8 cellular contexts compared by ENCODE assay signal in the genomic region with DNA sequence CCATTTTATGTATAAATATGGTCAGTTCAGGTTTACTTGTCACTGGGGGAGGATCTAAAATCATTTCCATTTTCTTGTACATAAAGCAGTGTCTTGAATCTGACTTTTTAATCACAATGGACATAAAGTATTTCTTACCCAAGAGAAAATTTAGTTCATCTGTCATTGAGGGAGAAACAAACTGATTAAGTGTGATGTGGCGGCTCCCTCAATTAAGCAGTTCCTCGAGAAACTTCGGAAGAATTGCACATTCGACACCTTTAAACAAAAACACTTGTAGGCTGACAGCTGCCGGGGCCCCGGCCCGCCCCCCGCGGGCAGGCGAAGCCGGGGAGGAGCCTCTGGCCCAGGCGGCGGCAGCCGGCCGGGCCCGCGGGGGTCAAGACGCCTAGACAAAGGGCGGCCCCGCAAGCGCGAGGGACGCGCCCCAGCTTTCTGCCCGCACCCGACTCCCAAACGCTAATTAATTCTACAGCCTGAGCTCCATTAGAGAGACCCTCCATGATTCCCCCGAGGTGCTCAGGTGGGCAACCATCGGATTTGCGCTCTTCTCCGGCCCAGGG. TPM values are rescaled to one million over a fixed set of nuclear protein-coding genes. Genes with fewer than 3 reads are reported as not detected.
DNase-seq lines count a peak whose midpoint lies in the region; ATAC-seq lines count a peak whose summit lies in the region.

No MANE protein-coding gene starts in this region.

- H3K27me3 ChIP-seq in iPS DF 6.9 (ENCODE audit: control insufficient read depth, insufficient read depth, low read length) (peaks cover 8% of the 10 kb centered on the region; the same call in 1 of the 2 replicates), skeletal muscle satellite cell (ENCODE audit: control insufficient read depth, insufficient read depth, low read length) (peaks cover 15% of the 10 kb centered on the region)

- peaks cover 5% of the 10 kb centered on the region for H3K4me1 Mint-ChIP-seq in activated T-cell treated with anti-CD3 and anti-CD28 coated beads, Interleukin-2, amount 50 U/mL, for 72 hours (ENCODE audit: low read depth)

- H3K4me2 ChIP-seq in skeletal muscle satellite cell (ENCODE audit: low read length) = peak overlapping the region; percentile 100

- H3K36me3 ChIP-seq in iPS DF 6.9 (ENCODE audit: control insufficient read depth, insufficient read depth, low read length) (peaks cover 7% of the 10 kb centered on the region; the same call in 1 of the 2 replicates), skeletal muscle satellite cell (ENCODE audit: insufficient read depth, low read length) (no peaks in the 10 kb centered on the region)

- ATAC-seq in HG03460 (IDR thresholded peaks at IDR 0.05; ENCODE audit: unreplicated experiment) (peak; percentile 4), HG03521 (IDR thresholded peaks at IDR 0.05; ENCODE audit: unreplicated experiment) (no peak)
- no peak for ATAC-seq in activated T-cell treated with anti-CD3 and anti-CD28 coated beads, Interleukin-2, amount 50 U/mL, for 72 hours (replicated peaks in 1 of 2)

- H3K9ac ChIP-seq in skeletal muscle satellite cell (ENCODE audit: low read depth, low read length) = peak overlapping the region; percentile 83

- H3K4me1 ChIP-seq in iPS DF 6.9 (ENCODE audit: control insufficient read depth, insufficient read depth, low read length) (no peaks in the 10 kb centered on the region), skeletal muscle satellite cell (ENCODE audit: control insufficient read depth, insufficient read depth, low read length) (peaks cover 5% of the 10 kb centered on the region)

- peaks cover 54% of the 10 kb centered on the region for H3K27me3 Mint-ChIP-seq in activated T-cell treated with anti-CD3 and anti-CD28 coated beads, Interleukin-2, amount 50 U/mL, for 72 hours (ENCODE audit: low read depth)

- H3K4me3 Mint-ChIP-seq in activated T-cell treated with anti-CD3 and anti-CD28 coated beads, Interleukin-2, amount 50 U/mL, for 72 hours = peak overlapping the region; percentile 88 to 91

- WGBS in iPS DF 6.9 (ENCODE audit: insufficient coverage, insufficient read length) = no CpG with 5 or more reads among the region's 31 CpGs

- DNase-seq in NCI-H2196 (lab: John Stamatoyannopoulos, UW; ENCODE audit: unreplicated experiment) (peak; percentile 24), NCI-H2196 treated with DMSO at 0.1 percent for 48 hours (lab: John Stamatoyannopoulos, UW; ENCODE audit: unreplicated experiment) (no peak), iPS DF 6.9 (ENCODE audit: low read depth, low spot score) (no peak), islet precursor cell (no peak)
- DNase-seq in activated T-cell treated with anti-CD3 and anti-CD28 coated beads, Interleukin-2, amount 50 U/mL, for 72 hours = no peak

- peaks cover 4 to 5% of the 10 kb centered on the region in 2 donors for H3K9me3 Mint-ChIP-seq in activated T-cell treated with anti-CD3 and anti-CD28 coated beads, Interleukin-2, amount 50 U/mL, for 72 hours

- H3K9me3 ChIP-seq in iPS DF 6.9 (ENCODE audit: control insufficient read depth, insufficient read depth, low read length) (peaks cover 4% of the 10 kb centered on the region; the same call in 1 of the 2 replicates), skeletal muscle satellite cell (replicated peaks; ENCODE audit: low read length) (no peaks in the 10 kb centered on the region)

- no peak overlapping the region for H3K27ac ChIP-seq in iPS DF 6.9 (ENCODE audit: low read length)

- H3K36me3 Mint-ChIP-seq in activated T-cell treated with anti-CD3 and anti-CD28 coated beads, Interleukin-2, amount 50 U/mL, for 72 hours (ENCODE audit: insufficient read depth in 2 of 2) = peaks cover 4% of the 10 kb centered on the region in 2 donors

- no peak overlapping the region for H3K27ac Mint-ChIP-seq in activated T-cell treated with anti-CD3 and anti-CD28 coated beads, Interleukin-2, amount 50 U/mL, for 72 hours

- H3K4me3 ChIP-seq in iPS DF 6.9 (ENCODE audit: low read length) (peak overlapping the region; percentile 94; the same call in 1 of the 2 replicates), skeletal muscle satellite cell (ENCODE audit: low read length) (peak overlapping the region; percentile 99)

RNA-seq across cellular contexts. Expression of gene TRIM36, which starts 0.8 kb away (rescaled TPM):
- total RNA-seq in activated T-cell treated with anti-CD3 and anti-CD28 coated beads, Interleukin-2, amount 50 U/mL, for 72 hours = not detected
- total RNA-seq in skeletal muscle satellite cell (2012; rRNA removed) = 0.44 and 0.51 TPM in 2 replicates
